ENCODE assay signal across 33 cellular contexts in the genomic region with DNA sequence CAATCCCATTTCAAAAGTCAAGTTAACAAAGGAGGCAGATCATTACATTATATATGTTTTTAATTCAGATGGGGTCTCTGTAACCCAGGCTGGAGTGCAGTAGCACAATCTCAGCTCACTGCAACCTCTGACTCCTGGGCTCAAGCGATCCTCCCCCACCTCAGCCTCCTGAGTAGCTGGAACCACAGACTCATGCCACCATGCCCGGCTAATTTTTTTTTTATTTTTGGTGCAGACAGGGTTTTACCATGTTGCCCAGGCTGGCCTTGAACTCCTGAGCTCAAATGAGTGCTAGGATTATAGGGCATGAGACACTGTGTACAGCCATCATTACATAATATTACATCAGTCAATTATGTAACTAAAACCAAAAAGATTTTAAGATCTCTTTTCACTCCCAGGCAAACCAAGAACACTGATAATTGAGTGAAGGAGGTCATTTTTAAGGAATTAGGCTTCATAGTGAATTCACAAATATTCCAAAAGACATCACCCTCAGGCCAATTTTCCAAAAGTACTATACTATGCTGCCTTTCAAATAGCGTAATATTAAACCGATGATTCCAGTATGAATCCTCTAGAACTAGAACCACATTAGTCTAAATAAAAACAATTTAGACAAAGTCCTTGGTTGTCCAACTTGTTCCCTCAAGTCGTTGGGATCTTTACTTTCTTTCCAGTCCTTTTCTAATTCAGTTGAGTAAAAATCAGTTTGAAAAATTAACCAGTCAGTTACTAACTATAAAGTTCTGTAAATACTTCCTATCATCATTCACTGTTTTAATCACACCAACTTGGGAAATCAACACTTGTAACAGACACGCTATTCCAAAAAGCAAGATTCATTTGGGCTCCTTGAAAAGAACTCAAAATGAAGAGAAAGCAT. TPM values are rescaled to one million over a fixed set of nuclear protein-coding genes. Genes with fewer than 3 reads are reported as not detected.
DNase-seq lines count a peak whose midpoint lies in the region; ATAC-seq, FAIRE-seq and TF ChIP-seq lines count a peak whose summit lies in the region.
"Had no signal": no experiment of that assay in that cellular context is flagged by ENCODE, and none has a peak within 500 bp of the region (broad histone marks: within the 10 kb centered on the region; RNA-seq: fewer than 3 reads in every experiment).

No MANE protein-coding gene starts in this region.

- H3K36me3 ChIP-seq in IMR-90 (ENCODE audit: control insufficient read depth, insufficient read depth, low read length) (peaks cover 55% of the 10 kb centered on the region), K562 (ENCODE audit: control insufficient read depth, insufficient read depth, low read length) (peaks cover 94% of the 10 kb centered on the region), subcutaneous abdominal adipose tissue (ENCODE audit: control insufficient read depth in 5 of 5, insufficient read depth in 5 of 5, low read length in 5 of 5) (peaks cover 30 to 75% (median 54%) of the 10 kb centered on the region in 5 donors), H7 (replicated peaks; ENCODE audit: control insufficient read depth, insufficient read depth, low read length) (peaks cover 39% of the 10 kb centered on the region)
- H3K36me3 ChIP-seq: ovary had no signal

- no peak overlapping the region for H4K91ac ChIP-seq in IMR-90 (ENCODE audit: insufficient read depth, low read depth, low read length)

- H3K36me3 Mint-ChIP-seq in activated naive CD8-positive, alpha-beta T cell, result peaks cover 17% of the 10 kb centered on the region
- H3K36me3 Mint-ChIP-seq in activated naive CD8-positive, alpha-beta T cell treated with anti-CD3 and anti-CD28 coated beads, Interleukin-2, amount 50 U/mL, for 24 hours (ENCODE audit: low read depth), result peaks cover 71% of the 10 kb centered on the region

- dilution Hi-C loops in IMR-90 (cut with HindIII; ENCODE audit: low sequenced_read_pairs, unreplicated experiment), result no loop called here

- TF ChIP-seq RAD21 in IMR-90 (IDR thresholded peaks at IDR 0.05; ENCODE audit: low read length), result no peak
- no peak for TF ChIP-seq RAD21 in K562 (CRISPR knock-in tag; conservative IDR thresholded peaks at IDR 0.05 in 1 of 2, IDR thresholded peaks at IDR 0.05 in 1 of 2)

- H3K4me2 ChIP-seq in IMR-90 (ENCODE audit: low read depth, low read length) (no peak overlapping the region), K562 (ENCODE audit: insufficient read depth, low read length) (no peak overlapping the region)

- CTCF ChIA-PET in IMR-90 (lab: Yijun Ruan, JAX) (no interaction called here), K562 (lab: Yijun Ruan, JAX; ENCODE audit: low intra/inter-chr PET ratio) (no interaction called here)

- no peak overlapping the region for H4K8ac ChIP-seq in IMR-90 (ENCODE audit: low read depth in 2 of 2, low read length in 2 of 2)

- no peak overlapping the region for H3K23ac ChIP-seq in IMR-90 (ENCODE audit: low read depth, low read length)

- peak overlapping the region; percentile 18; the same call in 1 of the 2 replicates for H3K18ac ChIP-seq in IMR-90 (ENCODE audit: low read depth, low read length)

- H3K27ac Mint-ChIP-seq in activated naive CD8-positive, alpha-beta T cell, result peak overlapping the region; percentile 34
- no peak overlapping the region for H3K27ac Mint-ChIP-seq in activated naive CD8-positive, alpha-beta T cell treated with anti-CD3 and anti-CD28 coated beads, Interleukin-2, amount 50 U/mL, for 24 hours
- H3K27ac Mint-ChIP-seq: nephron had no signal

- peaks cover 6% of the 10 kb centered on the region for H3K9me1 ChIP-seq in IMR-90 (ENCODE audit: insufficient read depth, low read length)
- H3K9me1 ChIP-seq in K562 (ENCODE audit: control insufficient read depth, insufficient read depth, low read length), result peaks cover 3% of the 10 kb centered on the region

- no TSS peak for BruUV-seq in IMR-90 (replicated peaks; lab: Mats Ljungman, UMichigan)
- BruUV-seq in K562 (replicated peaks; lab: Mats Ljungman, UMichigan), result no TSS peak

- no peaks in the 10 kb centered on the region for H3K27me3 Mint-ChIP-seq in activated naive CD8-positive, alpha-beta T cell
- no peaks in the 10 kb centered on the region for H3K27me3 Mint-ChIP-seq in activated naive CD8-positive, alpha-beta T cell treated with anti-CD3 and anti-CD28 coated beads, Interleukin-2, amount 50 U/mL, for 24 hours

- H3K27ac ChIP-seq in IMR-90 (ENCODE audit: insufficient read depth, low read length) (peak overlapping the region; percentile 77; the same call in 1 of the 2 replicates), K562 (ENCODE audit: extremely low read depth, low read depth, low read length) (peak overlapping the region; percentile 79), subcutaneous abdominal adipose tissue (ENCODE audit: low read depth, low read length) (peak overlapping the region; percentile 51)
- H3K27ac ChIP-seq: C4-2B, colonic mucosa, foreskin keratinocyte, heart left ventricle, ovary, tibial nerve had no signal

- peaks cover 6% of the 10 kb centered on the region for H3K4me1 Mint-ChIP-seq in activated naive CD8-positive, alpha-beta T cell (ENCODE audit: low read depth)
- peaks cover 3% of the 10 kb centered on the region for H3K4me1 Mint-ChIP-seq in activated naive CD8-positive, alpha-beta T cell treated with anti-CD3 and anti-CD28 coated beads, Interleukin-2, amount 50 U/mL, for 24 hours
- H3K4me1 Mint-ChIP-seq: H9, nephron had no signal

- no CpG with 5 or more reads among the region's 6 CpGs for WGBS in IMR-90 (ENCODE audit: extremely low coverage in 2 of 2, insufficient read length in 1 of 2), 2 experiments
- 87% methylated on average over 6 of the region's 6 CpGs for WGBS in K562 (ENCODE audit: insufficient coverage, low coverage, missing lambda C conversion rate)

- H3K79me2 ChIP-seq in K562 (ENCODE audit: control insufficient read depth, insufficient read depth, low read length), result peaks cover 53% of the 10 kb centered on the region

- H2AK9ac ChIP-seq in IMR-90 (replicated peaks; ENCODE audit: low read depth, low read length, poor library complexity), result no peak overlapping the region

- H3K56ac ChIP-seq in IMR-90 (ENCODE audit: extremely low read depth, insufficient read depth, low read length), result no peak overlapping the region

- H2BK20ac ChIP-seq in IMR-90 (ENCODE audit: low read depth, low read length), result no peak overlapping the region

- TF ChIP-seq CTCF in IMR-90 (conservative IDR thresholded peaks at IDR 0.05; ENCODE audit: low read depth, low read length) (no peak), K562 (IDR thresholded peaks at IDR 0.05 in 2 of 3, conservative IDR thresholded peaks at IDR 0.05 in 1 of 3; ENCODE audit: insufficient read depth in 2 of 3, low read depth in 1 of 3, low read length in 3 of 3) (no peak)

- no peak for DNase-seq in activated naive CD8-positive, alpha-beta T cell treated with anti-CD3 and anti-CD28 coated beads, Interleukin-2, amount 50 U/mL, for 24 hours
- DNase-seq in IMR-90 (no peak), K562 (ENCODE audit: extremely low read depth in 1 of 4, low spot score in 3 of 4) (no peak), H7 (no peak), NCI-H2029 (lab: John Stamatoyannopoulos, UW) (no peak)
- DNase-seq: activated CD4-positive, alpha-beta T cell treated with anti-CD3 and anti-CD28 coated beads, Interleukin-2, amount 50 U/mL, for 1 hour; activated CD8-positive, alpha-beta memory T cell treated with anti-CD3 and anti-CD28 coated beads, Interleukin-2, amount 50 U/mL, for 4 hours; activated effector memory CD4-positive, alpha-beta T cell treated with Interleukin-2 at 50 U/mL for 16 hours; amniotic stem cell; Calu3; colonic mucosa; DMS79 treated with DMSO at 0.1 percent for 48 hours; effector memory CD4-positive, alpha-beta T cell; H9; heart left ventricle; KG1; NCI-H146; NCI-H510A; ovary; Right ventricle myocardium superior; stimulated activated CD4-positive, alpha-beta T cell treated with anti-CD3 and anti-CD28 coated beads, Interleukin-1b, Interleukin-23, amount 100 ng/mL, for 48 hours; stimulated activated CD8-positive, alpha-beta memory T cell treated with anti-CD3 and anti-CD28 coated beads, Interleukin-4, amount 100 ng/mL, for 48 hours; T1000 had no signal

- POLR2A ChIA-PET in IMR-90 (lab: Charles Lee; ENCODE audit: unreplicated experiment), result no interaction called here
- POLR2A ChIA-PET in K562 (lab: Yijun Ruan, JAX), result interaction anchor here (0.6 to 1.5 kb wide), 9 partner anchors 8 to 754 kb away, joined by 3 to 7 read pairs (median 3); no protein-coding TSS in a partner anchor

- no peaks in the 10 kb centered on the region for H3K27me3 ChIP-seq in IMR-90 (ENCODE audit: control insufficient read depth, insufficient read depth, low read length)
- no peaks in the 10 kb centered on the region for H3K27me3 ChIP-seq in K562 (ENCODE audit: control insufficient read depth in 2 of 2, insufficient read depth in 2 of 2, low read length in 2 of 2)
- H3K27me3 ChIP-seq in subcutaneous abdominal adipose tissue (ENCODE audit: control insufficient read depth in 5 of 5, insufficient read depth in 4 of 5, low read length in 5 of 5), result no peaks in the 10 kb centered on the region
- no peaks in the 10 kb centered on the region for H3K27me3 ChIP-seq in H7 (ENCODE audit: control insufficient read depth, insufficient read depth, low read length)
- H3K27me3 ChIP-seq: colonic mucosa, foreskin keratinocyte, heart left ventricle, ovary, tibial nerve had no signal

- peaks cover 49 to 67% of the 10 kb centered on the region in 2 experiments for H3K79me1 ChIP-seq in IMR-90 (ENCODE audit: low read depth in 1 of 2, low read length in 2 of 2)

- peaks cover 21% of the 10 kb centered on the region for H4K20me1 ChIP-seq in IMR-90 (ENCODE audit: insufficient read depth, low read length)
- H4K20me1 ChIP-seq in K562 (replicated peaks; ENCODE audit: control insufficient read depth, insufficient read depth, low read length), result no peaks in the 10 kb centered on the region

- intact Hi-C loops in IMR-90 (cut with micrococcal nuclease) (no loop called here), K562 (cut with micrococcal nuclease) (no loop called here)

- no peak overlapping the region for H4K5ac ChIP-seq in IMR-90 (ENCODE audit: low read depth, low read length)

- H2AFZ ChIP-seq in IMR-90 (replicated peaks; ENCODE audit: low read length, poor library complexity) (no peak overlapping the region), K562 (ENCODE audit: low read depth, low read length) (no peak overlapping the region)

- TF ChIP-seq POLR2A in IMR-90 (IDR thresholded peaks at IDR 0.05; ENCODE audit: low read depth, low read length) (no peak), K562 (conservative IDR thresholded peaks at IDR 0.05) (no peak; the same call in 1 of the 2 replicates)

- H3K9ac ChIP-seq in IMR-90 (ENCODE audit: low read depth, low read length) (no peak overlapping the region), K562 (ENCODE audit: insufficient read depth in 1 of 2, low read depth in 2 of 2, low read length in 2 of 2) (peak overlapping the region in 1 of 2 experiments; percentile 35; a peak in 2 of 4 replicates), subcutaneous abdominal adipose tissue (ENCODE audit: low read length in 5 of 5) (no peak overlapping the region)

- no peak overlapping the region for H3K4me3 Mint-ChIP-seq in activated naive CD8-positive, alpha-beta T cell
- no peak overlapping the region for H3K4me3 Mint-ChIP-seq in activated naive CD8-positive, alpha-beta T cell treated with anti-CD3 and anti-CD28 coated beads, Interleukin-2, amount 50 U/mL, for 24 hours
- H3K4me3 Mint-ChIP-seq: H9, nephron had no signal

- peak overlapping the region; percentile 37 for H2BK5ac ChIP-seq in IMR-90 (ENCODE audit: low read depth, low read length, poor library complexity, severe bottlenecking)

- no peak for FAIRE-seq in K562 (lab: Jason Lieb, UNC)
- FAIRE-seq: bronchial epithelial cell, GM19239 had no signal

- H3K4me3 ChIP-seq in IMR-90 (ENCODE audit: insufficient read depth, low read depth, low read length) (no peak overlapping the region), K562 (no peak overlapping the region), subcutaneous abdominal adipose tissue (ENCODE audit: low read depth in 1 of 5, low read length in 5 of 5) (no peak overlapping the region), H7 (ENCODE audit: insufficient read depth, low read depth, low read length) (no peak overlapping the region)
- H3K4me3 ChIP-seq: colonic mucosa, heart left ventricle, ovary, skin epidermis, tibial nerve had no signal

- peaks cover 3% of the 10 kb centered on the region for H3K4me1 ChIP-seq in IMR-90 (ENCODE audit: control insufficient read depth, insufficient read depth, low read length)
- peaks cover 9 to 16% of the 10 kb centered on the region in 2 experiments; a peak in 4 of 5 replicates for H3K4me1 ChIP-seq in K562 (replicated peaks in 1 of 2; ENCODE audit: control insufficient read depth in 2 of 2, insufficient read depth in 2 of 2, low read length in 2 of 2)
- peaks cover 0 to 6% (median 0%) of the 10 kb centered on the region in 5 donors for H3K4me1 ChIP-seq in subcutaneous abdominal adipose tissue (ENCODE audit: control insufficient read depth in 5 of 5, insufficient read depth in 5 of 5, low read length in 5 of 5)
- H3K4me1 ChIP-seq: colonic mucosa, heart left ventricle had no signal

- no peak overlapping the region for H2AK5ac ChIP-seq in IMR-90 (ENCODE audit: low read depth, low read length)

- no peaks in the 10 kb centered on the region for H3K9me3 Mint-ChIP-seq in activated naive CD8-positive, alpha-beta T cell (ENCODE audit: low read depth)
- H3K9me3 Mint-ChIP-seq in activated naive CD8-positive, alpha-beta T cell treated with anti-CD3 and anti-CD28 coated beads, Interleukin-2, amount 50 U/mL, for 24 hours, result no peaks in the 10 kb centered on the region
- H3K9me3 Mint-ChIP-seq: H9, nephron had no signal

- no peak for ATAC-seq in activated naive CD8-positive, alpha-beta T cell treated with anti-CD3 and anti-CD28 coated beads, Interleukin-2, amount 50 U/mL, for 24 hours
- ATAC-seq in IMR-90 (ENCODE audit: low read depth), result no peak
- peak; percentile 5; the same call in 1 of the 3 replicates for ATAC-seq in K562
- ATAC-seq: esophagus mucosa, heart left ventricle had no signal

- TF ChIP-seq EP300 in K562 (IDR thresholded peaks at IDR 0.05; ENCODE audit: low read length), result peak; percentile 44; the same call in 1 of the 2 replicates

- H3K14ac ChIP-seq in IMR-90 (replicated peaks; ENCODE audit: low read depth, low read length), result no peak overlapping the region; the same call in 1 of the 2 replicates

- H3K9me3 ChIP-seq in IMR-90 (ENCODE audit: control insufficient read depth, insufficient read depth, low read length), result no peaks in the 10 kb centered on the region
- H3K9me3 ChIP-seq in K562 (replicated peaks; ENCODE audit: control insufficient read depth, insufficient read depth, low read depth, low read length), result no peaks in the 10 kb centered on the region
- H3K9me3 ChIP-seq in subcutaneous abdominal adipose tissue (ENCODE audit: control insufficient read depth in 5 of 5, low read length in 5 of 5), result no peaks in the 10 kb centered on the region
- H3K9me3 ChIP-seq: colonic mucosa, heart left ventricle, ovary, tibial nerve had no signal

- no peak overlapping the region for H3K4ac ChIP-seq in IMR-90 (ENCODE audit: low read depth, low read length)

- H2BK120ac ChIP-seq in IMR-90 (ENCODE audit: low read depth, low read length), result no peak overlapping the region

- H2BK15ac ChIP-seq in IMR-90 (ENCODE audit: low read depth, low read length), result no peak overlapping the region; the same call in 2 of the 3 replicates

- in situ Hi-C loops in IMR-90 (cut with MboI; ENCODE audit: low sequenced_read_pairs) (loop anchor here (25.0 kb wide), 1 partner anchor 975 kb away; no protein-coding TSS in a partner anchor), K562 (cut with MboI) (no loop called here)

RNA-seq across cellular contexts. Expression of a gene that starts 16.1 kb away (rescaled TPM):
- 75.3 and 135 TPM in 2 replicates for total RNA-seq in IMR-90 (2012; rRNA removed)
- polyA plus RNA-seq in IMR-90 (2012; rRNA removed), result 70.5 and 84.4 TPM in 2 replicates
- 21.2 and 21.9 TPM in 2 replicates for polyA plus RNA-seq in IMR-90 (2012; cell fraction: cytosol; rRNA removed)
- 5.2 and 27.0 TPM in 2 replicates for polyA plus RNA-seq in IMR-90 (2012; cell fraction: nucleus; rRNA removed; ENCODE audit: low replicate concordance)
- total RNA-seq in K562 (2011; cell fraction: chromatin; rRNA removed; ENCODE audit: low replicate concordance), result 63.5 and 133 TPM in 2 replicates
- 96.9 and 106 TPM in 2 replicates for total RNA-seq in K562 (2011; cell fraction: nucleolus; rRNA removed)
- 165 and 259 TPM in 2 replicates for total RNA-seq in K562 (2011; cell fraction: nucleoplasm; rRNA removed)
- total RNA-seq in K562 (2014; rRNA removed), result 136 and 154 TPM in 2 replicates
- total RNA-seq in K562 (2014; rRNA removed; fragmentation: Illumina TruSeq; extraction: Trizol), result 165 and 211 TPM in 2 replicates
- total RNA-seq in K562 (2015; rRNA removed; fragmentation: Illumina TruSeq; extraction: Trizol), result 124 and 131 TPM in 2 replicates
- total RNA-seq in K562 (2021), result 222 and 252 TPM in 2 replicates
- 334 and 469 TPM in 2 replicates for polyA plus RNA-seq in K562 (2011; rRNA removed)
- polyA plus RNA-seq in K562 (2011; cell fraction: cytosol; rRNA removed), result 47.6 and 124 TPM in 2 replicates
- 46.1 and 107 TPM in 2 replicates for polyA plus RNA-seq in K562 (2011; cell fraction: nucleus; rRNA removed)
- polyA plus RNA-seq in K562 (2012), result 197 and 293 TPM in 2 replicates
- polyA plus RNA-seq in K562 (2014; fragmentation: Illumina TruSeq; extraction: Trizol), result 231 and 254 TPM in 2 replicates
- polyA plus RNA-seq in K562 (2014; fragmentation: Nextera tagmentation; extraction: Ambion mirVana), result 100 to 1,000 TPM in 1 of 2 experiments, 10 to 100 TPM in 1; 70.6 to 102 TPM
- polyA plus RNA-seq in K562 (2014; rRNA removed), result 159 and 165 TPM in 2 replicates
- polyA minus RNA-seq in K562 (2011; rRNA and poly(A)+ RNA removed), result 154 and 231 TPM in 2 replicates
- polyA minus RNA-seq in K562 (2011; cell fraction: cytosol; rRNA and poly(A)+ RNA removed), result 110 and 119 TPM in 2 replicates
- polyA minus RNA-seq in K562 (2011; cell fraction: nucleus; rRNA and poly(A)+ RNA removed), result 35.9 and 64.5 TPM in 2 replicates
- total RNA-seq in H7 (2014; rRNA removed; shearing (Covaris generic)), result 172 and 214 TPM in 2 replicates

RNA-seq across cellular contexts. Expression of a gene that starts 48.5 kb away (rescaled TPM):
- total RNA-seq in IMR-90 (2012; rRNA removed) (28.7 and 61.7 TPM in 2 replicates), K562 (2014; rRNA removed) (96.6 and 98.2 TPM in 2 replicates), K562 (2014; rRNA removed; fragmentation: Illumina TruSeq; extraction: Trizol) (135 and 160 TPM in 2 replicates), K562 (2015; rRNA removed; fragmentation: Illumina TruSeq; extraction: Trizol) (154 and 162 TPM in 2 replicates), K562 (2021) (116 and 118 TPM in 2 replicates)
- polyA plus RNA-seq in IMR-90 (2012; rRNA removed) (31.8 and 34.0 TPM in 2 replicates), K562 (2011; rRNA removed) (57.7 and 64.0 TPM in 2 replicates), K562 (2014; fragmentation: Illumina TruSeq; extraction: Trizol) (145 and 178 TPM in 2 replicates), K562 (2014; fragmentation: Nextera tagmentation; extraction: Ambion mirVana) (100 to 1,000 TPM; 116 to 141 TPM), K562 (2014; rRNA removed) (99.9 and 124 TPM in 2 replicates)
- polyA plus RNA-seq in IMR-90 (2012; cell fraction: cytosol; rRNA removed), result 11.0 and 16.7 TPM in 2 replicates
- 5.5 and 27.9 TPM in 2 replicates for polyA plus RNA-seq in IMR-90 (2012; cell fraction: nucleus; rRNA removed; ENCODE audit: low replicate concordance)
- 85.0 and 159 TPM in 2 replicates for total RNA-seq in K562 (2011; cell fraction: chromatin; rRNA removed; ENCODE audit: low replicate concordance)
- total RNA-seq in K562 (2011; cell fraction: nucleolus; rRNA removed), result 54.9 and 55.4 TPM in 2 replicates
- total RNA-seq in K562 (2011; cell fraction: nucleoplasm; rRNA removed), result 63.6 and 66.9 TPM in 2 replicates
- 24.3 and 29.9 TPM in 2 replicates for polyA plus RNA-seq in K562 (2011; cell fraction: cytosol; rRNA removed)
- 26.5 and 31.5 TPM in 2 replicates for polyA plus RNA-seq in K562 (2011; cell fraction: nucleus; rRNA removed)
- 146 and 159 TPM in 2 replicates for polyA plus RNA-seq in K562 (2012)
- polyA minus RNA-seq in K562 (2011; rRNA and poly(A)+ RNA removed), result 26.5 and 35.5 TPM in 2 replicates
- 15.4 and 17.8 TPM in 2 replicates for polyA minus RNA-seq in K562 (2011; cell fraction: cytosol; rRNA and poly(A)+ RNA removed)
- polyA minus RNA-seq in K562 (2011; cell fraction: nucleus; rRNA and poly(A)+ RNA removed), result 34.7 and 56.6 TPM in 2 replicates
- total RNA-seq in H7 (2014; rRNA removed; shearing (Covaris generic)), result 101 and 105 TPM in 2 replicates
